Comparison of ENCODE assay signal across 33 cellular contexts in the genomic region with DNA sequence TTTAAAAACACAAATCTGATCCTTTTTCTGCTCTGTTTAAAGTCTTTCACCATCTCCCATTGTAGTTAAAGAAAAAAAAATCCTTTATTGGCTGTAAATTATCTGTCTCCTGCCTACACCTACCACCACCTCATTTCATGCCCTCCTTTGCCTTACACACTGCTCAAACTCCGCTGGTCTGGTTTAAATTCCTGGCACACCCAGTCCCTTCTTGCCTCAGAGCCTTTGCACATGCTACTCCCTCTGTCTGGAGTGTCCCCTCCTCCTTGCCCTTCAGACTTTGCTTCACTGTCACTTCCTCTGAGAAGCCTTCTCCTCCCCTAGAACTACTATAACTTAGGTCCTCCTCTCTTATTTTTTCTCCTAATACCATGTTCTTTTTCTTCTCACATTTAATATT.
"Had no signal": no experiment of that assay in that cellular context is flagged by ENCODE, and none has a peak within 500 bp of the region (broad histone marks: within the 10 kb centered on the region; RNA-seq: fewer than 3 reads in every experiment).

No MANE protein-coding gene starts in this region.

- H3K9ac ChIP-seq: SK-N-SH had no signal

- DNase-seq: activated CD4-positive, alpha-beta T cell treated with anti-CD3 and anti-CD28 coated beads for 36 hours; activated CD4-positive, alpha-beta T cell treated with anti-CD3 and anti-CD28 coated beads, Interleukin-2, amount 10 ng/mL, durations not matched to agents 7 days and 5 days; activated CD4-positive, alpha-beta T cell treated with anti-CD3 and anti-CD28 coated beads, Interleukin-2, amount 50 U/mL, for 48 hours; activated CD8-positive, alpha-beta T cell treated with anti-CD3 and anti-CD28 coated beads, Interleukin-2, amount 10 ng/mL, durations not matched to agents 7 days and 5 days; activated gamma-delta T cell; activated naive CD4-positive, alpha-beta T cell treated with Interleukin-2 at 50 U/mL for 16 hours; activated naive CD8-positive, alpha-beta T cell treated with anti-CD3 and anti-CD28 coated beads, Interleukin-2, amount 10 ng/mL, durations not matched to agents 7 days and 5 days; activated T-cell treated with anti-CD3 and anti-CD28 coated beads, Interleukin-2, amount 50 U/mL, for 24 hours; amygdala; body of pancreas; central memory CD4-positive, alpha-beta T cell; Kasumi-1; KG1; NCI-H1048; NCI-H1105 treated with DMSO at 0.1 percent for 48 hours; NCI-H1436; NCI-H1694; NCI-H1930; NCI-H2081 treated with DMSO at 0.1 percent for 48 hours; NCI-H226; NCI-H524 treated with DMSO at 0.1 percent for 48 hours; SHP77; SK-N-SH had no signal

- FAIRE-seq: TTC549 had no signal

- H3K4me3 Mint-ChIP-seq: activated CD4-positive, alpha-beta T cell treated with anti-CD3 and anti-CD28 coated beads for 36 hours; activated CD4-positive, alpha-beta T cell treated with anti-CD3 and anti-CD28 coated beads, Interleukin-2, amount 10 ng/mL, durations not matched to agents 7 days and 5 days; activated CD8-positive, alpha-beta T cell treated with anti-CD3 and anti-CD28 coated beads, Interleukin-2, amount 10 ng/mL, durations not matched to agents 7 days and 5 days; activated naive CD4-positive, alpha-beta T cell treated with anti-CD3 and anti-CD28 coated beads, Interleukin-2, amount 50 U/mL, for 24 hours; activated naive CD8-positive, alpha-beta T cell treated with anti-CD3 and anti-CD28 coated beads, Interleukin-2, amount 10 ng/mL, durations not matched to agents 7 days and 5 days; activated T-cell treated with anti-CD3 and anti-CD28 coated beads, Interleukin-2, amount 50 U/mL, for 24 hours; T-helper 1 cell treated with Interleukin-12 subunit alpha and Interleukin-12 subunit beta and Interleukin-4 antibody, amounts not matched to agents 30 μg/mL and 1 μg/mL, for 36 hours; T-helper 2 cell treated with Interferon-gamma antibody and Interleukin-4, amounts not matched to agents 5 μg/mL and 100 μg/mL, for 36 hours; WTC11 had no signal

- H3K9me3 Mint-ChIP-seq: activated CD4-positive, alpha-beta T cell treated with anti-CD3 and anti-CD28 coated beads, Interleukin-2, amount 10 ng/mL, durations not matched to agents 7 days and 5 days; activated naive CD4-positive, alpha-beta T cell treated with anti-CD3 and anti-CD28 coated beads, Interleukin-2, amount 50 U/mL, for 24 hours; activated naive CD8-positive, alpha-beta T cell treated with anti-CD3 and anti-CD28 coated beads, Interleukin-2, amount 10 ng/mL, durations not matched to agents 7 days and 5 days; activated T-cell treated with anti-CD3 and anti-CD28 coated beads, Interleukin-2, amount 50 U/mL, for 24 hours; activated T-helper 2 cell treated with anti-CD3 and anti-CD28 coated beads, Interferon-gamma antibody, Interleukin-2, Interleukin-4, amounts not matched to agents 10 μg/mL and 5 μg/mL and 100 μg/mL, durations not matched to agents 14 hours and 24 hours and 36 hours; T-helper 1 cell treated with Interleukin-12 subunit alpha and Interleukin-12 subunit beta and Interleukin-4 antibody, amounts not matched to agents 30 μg/mL and 1 μg/mL, for 36 hours; T-helper 2 cell treated with Interferon-gamma antibody and Interleukin-4, amounts not matched to agents 5 μg/mL and 100 μg/mL, for 36 hours; WTC11 had no signal

- H3K36me3 ChIP-seq: ascending aorta, SJSA1 had no signal

- H3K27me3 ChIP-seq: ascending aorta, body of pancreas, SJSA1 had no signal

- H3K36me3 Mint-ChIP-seq: activated naive CD4-positive, alpha-beta T cell treated with anti-CD3 and anti-CD28 coated beads, Interleukin-2, amount 50 U/mL, for 24 hours; activated naive CD8-positive, alpha-beta T cell treated with anti-CD3 and anti-CD28 coated beads, Interleukin-2, amount 10 ng/mL, durations not matched to agents 7 days and 5 days; WTC11 had no signal

- H3K27ac Mint-ChIP-seq: activated CD4-positive, alpha-beta T cell treated with anti-CD3 and anti-CD28 coated beads for 36 hours; activated CD4-positive, alpha-beta T cell treated with anti-CD3 and anti-CD28 coated beads, Interleukin-2, amount 10 ng/mL, durations not matched to agents 7 days and 5 days; activated CD8-positive, alpha-beta T cell treated with anti-CD3 and anti-CD28 coated beads, Interleukin-2, amount 10 ng/mL, durations not matched to agents 7 days and 5 days; activated naive CD4-positive, alpha-beta T cell treated with anti-CD3 and anti-CD28 coated beads, Interleukin-2, amount 50 U/mL, for 24 hours; activated naive CD8-positive, alpha-beta T cell treated with anti-CD3 and anti-CD28 coated beads, Interleukin-2, amount 10 ng/mL, durations not matched to agents 7 days and 5 days; activated T-cell treated with anti-CD3 and anti-CD28 coated beads, Interleukin-2, amount 50 U/mL, for 24 hours; activated T-helper 2 cell treated with anti-CD3 and anti-CD28 coated beads, Interferon-gamma antibody, Interleukin-2, Interleukin-4, amounts not matched to agents 10 μg/mL and 5 μg/mL and 100 μg/mL, durations not matched to agents 14 hours and 24 hours and 36 hours; T-helper 1 cell treated with Interleukin-12 subunit alpha and Interleukin-12 subunit beta and Interleukin-4 antibody, amounts not matched to agents 30 μg/mL and 1 μg/mL, for 36 hours; T-helper 2 cell treated with Interferon-gamma antibody and Interleukin-4, amounts not matched to agents 5 μg/mL and 100 μg/mL, for 36 hours; WTC11 had no signal

- H3K27me3 Mint-ChIP-seq: activated T-cell treated with anti-CD3 and anti-CD28 coated beads, Interleukin-2, amount 50 U/mL, for 24 hours had no signal

- H3K4me1 Mint-ChIP-seq: activated CD4-positive, alpha-beta T cell treated with anti-CD3 and anti-CD28 coated beads for 36 hours; activated CD4-positive, alpha-beta T cell treated with anti-CD3 and anti-CD28 coated beads, Interleukin-2, amount 10 ng/mL, durations not matched to agents 7 days and 5 days; activated naive CD4-positive, alpha-beta T cell treated with anti-CD3 and anti-CD28 coated beads, Interleukin-2, amount 50 U/mL, for 24 hours; activated naive CD8-positive, alpha-beta T cell treated with anti-CD3 and anti-CD28 coated beads, Interleukin-2, amount 10 ng/mL, durations not matched to agents 7 days and 5 days had no signal

- H3K27ac ChIP-seq: ascending aorta, body of pancreas, SJSA1 had no signal

- H3K4me2 ChIP-seq: SK-N-SH had no signal

- H3K4me3 ChIP-seq: ascending aorta, body of pancreas, SJSA1 had no signal

- ATAC-seq: activated CD4-positive, alpha-beta T cell treated with anti-CD3 and anti-CD28 coated beads for 36 hours; activated CD4-positive, CD25-positive, alpha-beta regulatory T cell treated with anti-CD3 and anti-CD28 coated beads, Interleukin-2, amount 50 U/mL, for 24 hours; activated CD8-positive, alpha-beta T cell treated with anti-CD3 and anti-CD28 coated beads, Interleukin-2, amount 10 ng/mL, durations not matched to agents 7 days and 5 days; body of pancreas; Panc1; WTC11 had no signal

- H3K9me3 ChIP-seq: ascending aorta, body of pancreas, SK-N-SH had no signal

- H3K4me1 ChIP-seq: ascending aorta had no signal
